In the genomic region with DNA sequence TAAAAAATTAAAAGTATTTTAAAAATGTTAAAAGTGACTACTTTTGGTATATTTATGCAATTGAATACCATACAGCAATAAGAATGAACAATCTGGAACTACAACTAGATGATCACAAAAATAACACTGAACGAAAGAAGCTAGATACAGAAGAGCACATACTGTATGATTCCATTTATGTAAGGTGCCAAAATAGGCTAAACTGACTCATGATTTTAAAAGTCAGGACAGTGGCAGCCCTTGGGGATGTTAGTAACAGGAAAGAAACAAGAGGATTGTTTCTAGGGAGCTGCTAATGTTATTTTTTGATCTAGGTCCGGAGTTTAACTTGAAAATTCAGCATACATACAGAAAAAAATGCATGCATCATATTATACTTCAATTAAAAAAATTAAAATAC, we compare ENCODE assay signal across 18 cellular contexts. TPM values are rescaled to one million over a fixed set of nuclear protein-coding genes. Genes with fewer than 3 reads are reported as not detected.
DNase-seq lines count a peak whose midpoint lies in the region; ATAC-seq and TF ChIP-seq lines count a peak whose summit lies in the region.
"Had no signal": no experiment of that assay in that cellular context is flagged by ENCODE, and none has a peak within 500 bp of the region (broad histone marks: within the 10 kb centered on the region; RNA-seq: fewer than 3 reads in every experiment).

No MANE protein-coding gene starts in this region.

- H3K4me3 Mint-ChIP-seq in T-cell = no peak overlapping the region
- H3K4me3 Mint-ChIP-seq: activated CD8-positive, alpha-beta T cell treated with anti-CD3 and anti-CD28 coated beads, Interleukin-2, amount 10 ng/mL, durations not matched to agents 7 days and 5 days; CD4-positive, alpha-beta memory T cell; neural progenitor cell; type B pancreatic cell had no signal

- H3K9me3 Mint-ChIP-seq in T-cell = no peaks in the 10 kb centered on the region
- H3K9me3 Mint-ChIP-seq: type B pancreatic cell had no signal

- peaks cover 11 to 17% of the 10 kb centered on the region in 2 donors for H3K27me3 Mint-ChIP-seq in T-cell
- H3K27me3 Mint-ChIP-seq: type B pancreatic cell had no signal

- CTCF ChIA-PET in T-cell (lab: Charles Lee) = interaction anchor here in 1 of 2 donors (0.5 kb wide), 1 partner anchor 97 kb away, joined by 4 read pairs; no protein-coding TSS in a partner anchor

- peaks cover 0 to 8% of the 10 kb centered on the region in 2 donors for H3K4me1 ChIP-seq in left lung

- H3K27ac Mint-ChIP-seq in T-cell = no peak overlapping the region
- H3K27ac Mint-ChIP-seq: activated CD8-positive, alpha-beta T cell treated with anti-CD3 and anti-CD28 coated beads, Interleukin-2, amount 10 ng/mL, durations not matched to agents 7 days and 5 days; CD4-positive, alpha-beta memory T cell; neural progenitor cell; type B pancreatic cell had no signal

- H3K27ac ChIP-seq in left lung = no peak overlapping the region
- H3K27ac ChIP-seq: neural progenitor cell, PC-9 had no signal

- no peaks in the 10 kb centered on the region for H3K9me3 ChIP-seq in left lung

- POLR2A ChIA-PET in T-cell (lab: Charles Lee) = no interaction called here

- no peak for DNase-seq in Right ventricle myocardium inferior (ENCODE audit: missing footprints)
- no peak for DNase-seq in cardiac septum (ENCODE audit: low spot score)
- DNase-seq in fibroblast of mammary gland (ENCODE audit: low read depth) = peak; percentile 58
- no peak for DNase-seq in left lung
- DNase-seq in glomerular visceral epithelial cell (ENCODE audit: extremely low spot score) = no peak
- DNase-seq in T-cell = no peak
- DNase-seq: activated CD8-positive, alpha-beta T cell treated with anti-CD3 and anti-CD28 coated beads, Interleukin-2, amount 10 ng/mL, durations not matched to agents 7 days and 5 days; CD4-positive, alpha-beta memory T cell; DND-41; mesendoderm; MM.1S; NCI-H2029 treated with DMSO at 0.1 percent for 48 hours; NCI-H526; PC-9 had no signal

- H3K4me1 Mint-ChIP-seq in T-cell = no peaks in the 10 kb centered on the region
- H3K4me1 Mint-ChIP-seq: CD4-positive, alpha-beta memory T cell had no signal

- TF ChIP-seq CTCF in fibroblast of mammary gland (conservative IDR thresholded peaks at IDR 0.05; ENCODE audit: control insufficient read depth, insufficient read depth, low read depth, low read length) (no peak), left lung (IDR thresholded peaks at IDR 0.05) (no peak)

- H3K4me3 ChIP-seq in fibroblast of mammary gland (ENCODE audit: control insufficient read depth, low read depth, low read length) (no peak overlapping the region), left lung (no peak overlapping the region)
- H3K4me3 ChIP-seq: neural progenitor cell, PC-9 had no signal

- intact Hi-C loops in Right ventricle myocardium inferior (cut with DNase I) (no loop called here), cardiac septum (cut with DNase I) (no loop called here), left lung (cut with DNase I) (no loop called here)

- ATAC-seq in Right ventricle myocardium inferior = peak; percentile 69
- peak; percentile 35 for ATAC-seq in left lung
- ATAC-seq in GM19023 (IDR thresholded peaks at IDR 0.05; ENCODE audit: unreplicated experiment) = no peak
- no peak for ATAC-seq in HG03280 (IDR thresholded peaks at IDR 0.05; ENCODE audit: unreplicated experiment)
- no peak for ATAC-seq in T-cell (replicated peaks in 1 of 4)
- ATAC-seq: activated CD8-positive, alpha-beta T cell treated with anti-CD3 and anti-CD28 coated beads, Interleukin-2, amount 10 ng/mL, durations not matched to agents 7 days and 5 days had no signal

- no peaks in the 10 kb centered on the region for H3K27me3 ChIP-seq in left lung
- H3K27me3 ChIP-seq: neural progenitor cell had no signal

- no peaks in the 10 kb centered on the region for H3K36me3 Mint-ChIP-seq in T-cell
- H3K36me3 Mint-ChIP-seq: CD4-positive, alpha-beta memory T cell had no signal

- no peaks in the 10 kb centered on the region for H3K36me3 ChIP-seq in left lung
- H3K36me3 ChIP-seq: neural progenitor cell had no signal

RNA-seq across cellular contexts. Expression of gene KIF13A, which starts 42.3 kb away (rescaled TPM):
- 57.3 TPM for total RNA-seq in Right ventricle myocardium inferior
- total RNA-seq in cardiac septum = 145 TPM
- 10 to 100 TPM; 42.7 to 49.3 TPM for total RNA-seq in left lung
- total RNA-seq in T-cell = 1 to 10 TPM in 2 of 5 donors, under 1 TPM in 3; 0.55 to 2.0 (median 0.92) TPM
- total RNA-seq: activated CD8-positive, alpha-beta T cell treated with anti-CD3 and anti-CD28 coated beads, Interleukin-2, amount 10 ng/mL, durations not matched to agents 7 days and 5 days had no signal

Comparison
In these comparisons a context has a peak if more than half of its experiments do, and no peak if none do; other contexts are left out.
1. ATAC-seq: peak in Right ventricle myocardium inferior (single experiment) and left lung (single experiment); none in GM19023 (single experiment), HG03280 (single experiment) and T-cell (0 of 4).
2. RNA of gene KIF13A, which starts 42.3 kb away (total RNA-seq): 145 TPM in cardiac septum (single experiment), 57.3 TPM in Right ventricle myocardium inferior (single experiment) and 42.7 to 49.3 TPM in left lung; 0.55 to 2.0 TPM in T-cell; every median in the first group is over 10 times any median in the second.